Comparison of ENCODE assay signal across 11 cellular contexts in genomic region chr15:89406756-89407650, GRCh38.
DNase-seq lines count a peak whose midpoint lies in the region; ATAC-seq and TF ChIP-seq lines count a peak whose summit lies in the region.
"Had no signal": no experiment of that assay in that cellular context is flagged by ENCODE, and none has a peak within 500 bp of the region (broad histone marks: within the 10 kb centered on the region; RNA-seq: fewer than 3 reads in every experiment).

No MANE protein-coding gene starts in this region.

- no peaks in the 10 kb centered on the region for H3K36me3 Mint-ChIP-seq in CD8-positive, alpha-beta T cell
- no peaks in the 10 kb centered on the region for H3K36me3 Mint-ChIP-seq in neural crest cell (ENCODE audit: low read depth)

- no peaks in the 10 kb centered on the region for H3K9me3 ChIP-seq in CD8-positive, alpha-beta T cell (ENCODE audit: low read length)
- H3K9me3 ChIP-seq in mammary epithelial cell (replicated peaks; ENCODE audit: insufficient read depth, low read length), result no peaks in the 10 kb centered on the region

- no TSS peak for BruUV-seq in mammary epithelial cell (replicated peaks; lab: Mats Ljungman, UMichigan)

- no peaks in the 10 kb centered on the region for H3K9me3 Mint-ChIP-seq in CD8-positive, alpha-beta T cell
- no peaks in the 10 kb centered on the region for H3K9me3 Mint-ChIP-seq in neural crest cell

- no peak overlapping the region for H3K9ac ChIP-seq in mammary epithelial cell (ENCODE audit: insufficient read depth, low read length)

- no peak for DNase-seq in CD8-positive, alpha-beta T cell
- DNase-seq in NCI-H1436 (lab: John Stamatoyannopoulos, UW) (peak; percentile 80), mammary epithelial cell (no peak), neural crest cell (ENCODE audit: low read depth, low spot score) (no peak), NCI-H1694 (lab: John Stamatoyannopoulos, UW) (no peak), NCI-H146 treated with DMSO at 0.1 percent for 48 hours (lab: John Stamatoyannopoulos, UW; ENCODE audit: unreplicated experiment) (no peak)
- DNase-seq: activated gamma-delta T cell treated with Interleukin-2 at 50 U/mL for 16 hours, DND-41, MM.1S had no signal

- no peak overlapping the region for H3K4me3 ChIP-seq in CD8-positive, alpha-beta T cell (ENCODE audit: low read depth, low read length)
- H3K4me3 ChIP-seq in mammary epithelial cell (replicated peaks in 1 of 3; ENCODE audit: insufficient read depth in 1 of 3, low read depth in 2 of 3, low read length in 3 of 3), result peak overlapping the region in 2 of 3 experiments; percentile 28 to 37

- H3K4me3 Mint-ChIP-seq in CD8-positive, alpha-beta T cell, result peak overlapping the region; percentile 22
- no peak overlapping the region for H3K4me3 Mint-ChIP-seq in neural crest cell

- ATAC-seq in CD8-positive, alpha-beta T cell, result no peak
- ATAC-seq in GM19328 (IDR thresholded peaks at IDR 0.05; ENCODE audit: unreplicated experiment) (no peak), HG02938 (IDR thresholded peaks at IDR 0.05; ENCODE audit: unreplicated experiment) (no peak)

- dilution Hi-C loops in mammary epithelial cell (cut with HindIII; ENCODE audit: low sequenced_read_pairs), result loop anchor here (5.0 kb wide), 1 partner anchor 45 kb away; no protein-coding TSS in a partner anchor

- in situ Hi-C loops in mammary epithelial cell (cut with MboI; ENCODE audit: low sequenced_read_pairs in 2 of 2), result no loop called here

- no peaks in the 10 kb centered on the region for H3K36me3 ChIP-seq in CD8-positive, alpha-beta T cell (ENCODE audit: insufficient read depth, low read length)
- H3K36me3 ChIP-seq in mammary epithelial cell (ENCODE audit: insufficient read depth, low read length), result no peaks in the 10 kb centered on the region

- no peak overlapping the region for H3K27ac Mint-ChIP-seq in CD8-positive, alpha-beta T cell
- H3K27ac Mint-ChIP-seq in neural crest cell (ENCODE audit: unreplicated experiment), result no peak overlapping the region

- no peak for TF ChIP-seq CTCF in CD8-positive, alpha-beta T cell (IDR thresholded peaks at IDR 0.05)
- TF ChIP-seq CTCF in mammary epithelial cell (conservative IDR thresholded peaks at IDR 0.05 in 1 of 2, IDR thresholded peaks at IDR 0.05 in 1 of 2; ENCODE audit: extremely low read depth in 1 of 2, insufficient read depth in 1 of 2, low read depth in 1 of 2, low read length in 2 of 2) (peak in 1 of 2 donors; percentile 1), neural crest cell (conservative IDR thresholded peaks at IDR 0.05) (peak; percentile 14)

- CTCF ChIA-PET in CD8-positive, alpha-beta T cell (lab: Charles Lee), result interaction anchor here (5.1 kb wide), 1 partner anchor 48 kb away, joined by 17 read pairs; no protein-coding TSS in a partner anchor
- CTCF ChIA-PET in mammary epithelial cell (lab: Charles Lee; ENCODE audit: low non-redundant PET), result no interaction called here

- POLR2A ChIA-PET in CD8-positive, alpha-beta T cell (lab: Charles Lee), result no interaction called here

- 6% methylated on average over 48 of the region's 52 CpGs for whole genome bisulfite sequencing in mammary epithelial cell (ENCODE audit: low coverage, missing lambda C conversion rate)

- no peak overlapping the region for H2AFZ ChIP-seq in mammary epithelial cell (ENCODE audit: low read depth, low read length)

- peaks cover 59% of the 10 kb centered on the region for H3K27me3 ChIP-seq in CD8-positive, alpha-beta T cell (ENCODE audit: insufficient read depth, low read length)
- H3K27me3 ChIP-seq in mammary epithelial cell (ENCODE audit: insufficient read depth, low read length), result peaks cover 70% of the 10 kb centered on the region

- H3K4me2 ChIP-seq in mammary epithelial cell (ENCODE audit: insufficient read depth, low read depth, low read length), result peak overlapping the region; percentile 74

- intact Hi-C loops in CD8-positive, alpha-beta T cell (cut with DNase I, micrococcal nuclease), result no loop called here
- intact Hi-C loops in mammary epithelial cell (cut with micrococcal nuclease), result no loop called here

- H3K4me1 Mint-ChIP-seq in CD8-positive, alpha-beta T cell (ENCODE audit: low read depth), result peaks cover 48% of the 10 kb centered on the region
- peaks cover 22% of the 10 kb centered on the region for H3K4me1 Mint-ChIP-seq in neural crest cell

- peaks cover 2% of the 10 kb centered on the region for H4K20me1 ChIP-seq in mammary epithelial cell (ENCODE audit: insufficient read depth, low read length)

- peaks cover 80% of the 10 kb centered on the region for H3K27me3 Mint-ChIP-seq in CD8-positive, alpha-beta T cell (ENCODE audit: low read depth)
- H3K27me3 Mint-ChIP-seq in neural crest cell (ENCODE audit: low read depth), result peaks cover 100% of the 10 kb centered on the region

- H3K27ac ChIP-seq in CD8-positive, alpha-beta T cell (ENCODE audit: low read depth, low read length), result no peak overlapping the region
- H3K27ac ChIP-seq in mammary epithelial cell (ENCODE audit: insufficient read depth, low read depth, low read length), result no peak overlapping the region

- no peaks in the 10 kb centered on the region for H3K79me2 ChIP-seq in mammary epithelial cell (ENCODE audit: insufficient read depth, low read length)

- H3K4me1 ChIP-seq in CD8-positive, alpha-beta T cell (ENCODE audit: insufficient read depth, low read length), result peaks cover 38% of the 10 kb centered on the region
- peaks cover 12% of the 10 kb centered on the region for H3K4me1 ChIP-seq in mammary epithelial cell (ENCODE audit: insufficient read depth, low read length)
